8 cellular contexts compared by ENCODE assay signal in the genomic region with DNA sequence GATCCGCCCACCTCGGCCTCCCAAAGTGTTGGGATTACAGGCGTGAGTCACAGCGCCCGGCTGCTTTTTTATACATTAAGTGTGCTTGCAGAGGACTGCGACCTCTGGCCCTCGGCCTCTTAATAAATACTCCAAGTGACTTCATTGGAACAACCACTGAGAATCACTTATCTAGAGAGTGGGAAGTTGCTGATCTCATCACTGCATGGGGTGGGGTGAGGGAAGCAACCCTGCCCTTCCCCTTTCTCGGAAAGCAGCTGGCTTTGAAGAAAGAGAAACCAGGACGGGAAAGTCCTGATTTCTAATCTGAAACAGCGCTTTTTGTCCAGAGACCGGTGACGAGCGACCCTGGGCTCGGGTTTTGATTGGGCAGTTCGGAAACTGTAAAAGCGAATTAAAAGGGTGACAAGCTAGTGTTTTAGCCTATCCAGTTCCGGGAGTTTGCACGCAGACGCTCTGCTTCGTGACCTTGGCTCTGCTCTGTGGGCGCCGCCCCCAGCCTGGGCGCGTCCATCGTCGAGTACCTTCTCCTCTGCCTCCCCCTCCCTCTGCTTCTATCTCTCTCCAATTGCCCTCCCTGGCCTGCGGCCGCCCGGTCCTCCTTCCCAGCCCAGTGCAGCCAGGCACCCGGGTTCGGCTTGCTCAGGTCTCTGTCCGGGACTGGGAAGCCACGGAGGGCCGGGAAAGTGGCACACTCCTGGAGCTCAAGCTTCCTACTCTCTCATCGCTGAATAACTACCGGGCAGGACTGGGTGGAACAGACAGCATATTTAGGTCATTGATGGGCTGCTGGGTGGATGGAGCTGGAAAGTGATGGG. TPM values are rescaled to one million over a fixed set of nuclear protein-coding genes. Genes with fewer than 3 reads are reported as not detected.
A peak's percentile ranks its signal among the peaks of the same experiment; 100 is the strongest.
DNase-seq lines count a peak whose midpoint lies in the region; ATAC-seq and TF ChIP-seq lines count a peak whose summit lies in the region.

No MANE protein-coding gene starts in this region.

- peak overlapping the region; percentile 89 for H3K9ac ChIP-seq in PC-3 (ENCODE audit: low read length)

- no peaks in the 10 kb centered on the region for H3K9me3 Mint-ChIP-seq in activated T-cell treated with anti-CD3 and anti-CD28 coated beads, Interleukin-2, amount 50 U/mL, for 24 hours

- H3K79me2 ChIP-seq in PC-3 (ENCODE audit: low read length): peaks cover 15% of the 10 kb centered on the region

- H3K36me3 Mint-ChIP-seq in activated T-cell treated with anti-CD3 and anti-CD28 coated beads, Interleukin-2, amount 50 U/mL, for 24 hours (ENCODE audit: low read depth): peaks cover 48% of the 10 kb centered on the region

- H3K9me3 ChIP-seq in PC-3 (ENCODE audit: low read length) (no peaks in the 10 kb centered on the region), mucosa of descending colon (no peaks in the 10 kb centered on the region)

- H3K27ac ChIP-seq in PC-3 (ENCODE audit: low read length): peak overlapping the region; percentile 89

- peak overlapping the region; percentile 91 for H3K4me2 ChIP-seq in PC-3 (ENCODE audit: low read length)

- peak overlapping the region; percentile 100 for H3K27ac Mint-ChIP-seq in activated T-cell treated with anti-CD3 and anti-CD28 coated beads, Interleukin-2, amount 50 U/mL, for 24 hours

- POLR2A ChIA-PET in PC-3 (lab: Charles Lee; ENCODE audit: unreplicated experiment): interaction anchor here (0.5 to 2.3 kb wide), 5 partner anchors 9 to 432 kb away, joined by 3 to 28 read pairs (median 4); a partner anchor contains a TSS

- peaks cover 34% of the 10 kb centered on the region for H3K4me1 ChIP-seq in PC-3 (ENCODE audit: insufficient read depth, low read length)
- peaks cover 52% of the 10 kb centered on the region for H3K4me1 ChIP-seq in mucosa of descending colon (ENCODE audit: low read depth)

- CTCF ChIA-PET in PC-3 (lab: Charles Lee): interaction anchor here (0.6 to 2.1 kb wide), 8 partner anchors 9 to 1642 kb away, joined by 3 to 30 read pairs (median 5); a partner anchor contains a TSS

- DNase-seq in DMS153 treated with DMSO at 0.1 percent for 48 hours (lab: John Stamatoyannopoulos, UW; ENCODE audit: unreplicated experiment) (peak; percentile 85), PC-3 (peak; percentile 98), epithelial cell of proximal tubule (ENCODE audit: low read depth) (peak; percentile 98), mucosa of descending colon (peak; percentile 96 to 97 (median 97))
- DNase-seq in Jurkat, Clone E6-1 (ENCODE audit: low read depth, low spot score): peak; percentile 97
- DNase-seq in activated T-cell treated with anti-CD3 and anti-CD28 coated beads, Interleukin-2, amount 50 U/mL, for 24 hours: peak; percentile 94
- DNase-seq in stimulated activated CD8-positive, alpha-beta memory T cell treated with anti-CD3 and anti-CD28 coated beads, Interleukin-4, amount 100 ng/mL, for 1 hour (ENCODE audit: low read depth in 2 of 2, low spot score in 1 of 2): peak; percentile 87 to 92

- peaks cover 73% of the 10 kb centered on the region for H3K4me1 Mint-ChIP-seq in activated T-cell treated with anti-CD3 and anti-CD28 coated beads, Interleukin-2, amount 50 U/mL, for 24 hours (ENCODE audit: low read depth)

- no peak for TF ChIP-seq CTCF in PC-3 (conservative IDR thresholded peaks at IDR 0.05; ENCODE audit: low read depth, low read length)
- TF ChIP-seq CTCF in epithelial cell of proximal tubule (conservative IDR thresholded peaks at IDR 0.05; ENCODE audit: low read depth, low read length): no peak
- peak; percentile 10 for TF ChIP-seq CTCF in mucosa of descending colon (IDR thresholded peaks at IDR 0.05)

- intact Hi-C loops in PC-3 (cut with micrococcal nuclease): loop anchor here (2.0 kb wide), 1 partner anchor 66 kb away; a partner anchor contains a TSS
- intact Hi-C loops in mucosa of descending colon (cut with DNase I, micrococcal nuclease): loop anchor here in 1 of 2 donors (5.0 kb wide), 1 partner anchor 66 kb away; a partner anchor contains a TSS

- H3F3A ChIP-seq in PC-3 (ENCODE audit: low read length, unreplicated experiment): peaks cover 18% of the 10 kb centered on the region

- H3K27me3 Mint-ChIP-seq in activated T-cell treated with anti-CD3 and anti-CD28 coated beads, Interleukin-2, amount 50 U/mL, for 24 hours: no peaks in the 10 kb centered on the region

- no peaks in the 10 kb centered on the region for H4K20me1 ChIP-seq in PC-3 (ENCODE audit: low read length)

- no peaks in the 10 kb centered on the region for H3K27me3 ChIP-seq in PC-3 (ENCODE audit: low read length)

- H3K9me2 ChIP-seq in PC-3 (replicated peaks; ENCODE audit: low read length): no peaks in the 10 kb centered on the region

- peak overlapping the region; percentile 90 for H2AFZ ChIP-seq in PC-3 (ENCODE audit: low read length)

- peak overlapping the region; percentile 100 for H3K4me3 Mint-ChIP-seq in activated T-cell treated with anti-CD3 and anti-CD28 coated beads, Interleukin-2, amount 50 U/mL, for 24 hours

- H3K36me3 ChIP-seq in PC-3 (ENCODE audit: low read depth, low read length): no peaks in the 10 kb centered on the region
- peaks cover 6% of the 10 kb centered on the region for H3K36me3 ChIP-seq in mucosa of descending colon (ENCODE audit: low read depth)

- peak overlapping the region; percentile 93 for H3K4me3 ChIP-seq in Jurkat, Clone E6-1 (ENCODE audit: low read length)
- peak overlapping the region; percentile 82 for H3K4me3 ChIP-seq in PC-3 (ENCODE audit: low read length)
- H3K4me3 ChIP-seq in epithelial cell of proximal tubule (ENCODE audit: low read depth, low read length): peak overlapping the region; percentile 78
- peak overlapping the region; percentile 63 for H3K4me3 ChIP-seq in mucosa of descending colon

- peak; percentile 55 for ATAC-seq in GM21717 (IDR thresholded peaks at IDR 0.05; ENCODE audit: unreplicated experiment)
- peak; percentile 80 for ATAC-seq in PC-3
- peak; percentile 90 for ATAC-seq in mucosa of descending colon

- no TSS peak for BruUV-seq in PC-3 (replicated peaks; lab: Mats Ljungman, UMichigan)

RNA-seq across cellular contexts. Expression of a gene that starts 7.5 kb away (rescaled TPM):
- polyA plus RNA-seq in Jurkat, Clone E6-1 (2012; ENCODE audit: insufficient read depth, insufficient read length): 15.7 TPM
- total RNA-seq in PC-3 (2014; rRNA removed) (8.2 and 10.8 TPM in 2 replicates), epithelial cell of proximal tubule (7.7 and 10.9 TPM in 2 replicates), mucosa of descending colon (10 to 100 TPM; 20.8 to 41.9 (median 21.5) TPM)

RNA-seq across cellular contexts. Expression of a gene that starts 17.5 kb away (rescaled TPM):
- polyA plus RNA-seq in Jurkat, Clone E6-1 (2012; ENCODE audit: insufficient read depth, insufficient read length): 1,962 TPM
- 476 and 608 TPM in 2 replicates for total RNA-seq in PC-3 (2014; rRNA removed)
- total RNA-seq in epithelial cell of proximal tubule: 648 and 1,011 TPM in 2 replicates
- total RNA-seq in mucosa of descending colon: 1,000 to 10,000 TPM; 3,073 to 7,652 (median 5,579) TPM

RNA-seq across cellular contexts. Expression of a gene that starts 17.7 kb away (rescaled TPM):
- 1.7 TPM for polyA plus RNA-seq in Jurkat, Clone E6-1 (2012; ENCODE audit: insufficient read depth, insufficient read length)
- total RNA-seq in PC-3 (2014; rRNA removed) (0.15 TPM in 1 of 2 replicates, not detected in the other), epithelial cell of proximal tubule (not detected in 2 replicates), mucosa of descending colon (1 to 10 TPM; 3.9 to 6.4 (median 4.4) TPM)

Comparison
In these comparisons a context has a peak if more than half of its experiments do, and no peak if none do; other contexts are left out.
1. Peak in every context shown above with its lines: DNase-seq, ATAC-seq, H3K4me3 ChIP-seq and H3K27ac ChIP-seq.